ENCODE assay signal across 15 cellular contexts in genomic region chrX:141467442-141467841, GRCh38.
DNase-seq lines count a peak whose midpoint lies in the region; ATAC-seq and TF ChIP-seq lines count a peak whose summit lies in the region.
"Had no signal": no experiment of that assay in that cellular context is flagged by ENCODE, and none has a peak within 500 bp of the region (broad histone marks: within the 10 kb centered on the region; RNA-seq: fewer than 3 reads in every experiment).

No MANE protein-coding gene starts in this region.

- peak; percentile 49 for ATAC-seq in HG03159 (IDR thresholded peaks at IDR 0.05; ENCODE audit: unreplicated experiment)
- peak; percentile 81 for ATAC-seq in SK-N-SH treated with all-trans-retinoic acid at 6 μM for 48 hours
- peak; percentile 44 for ATAC-seq in foreskin keratinocyte
- ATAC-seq in HG03097 (IDR thresholded peaks at IDR 0.05; ENCODE audit: low FRiP score, unreplicated experiment), result no peak
- ATAC-seq: left cardiac atrium, psoas muscle had no signal

- H3K27me3 ChIP-seq in foreskin keratinocyte, result no peaks in the 10 kb centered on the region

- TF ChIP-seq CTCF in C4-2B (conservative IDR thresholded peaks at IDR 0.05) (peak; percentile 26), foreskin keratinocyte (conservative IDR thresholded peaks at IDR 0.05) (no peak)

- no peak for DNase-seq in foreskin keratinocyte
- DNase-seq in islet precursor cell, result no peak
- no peak for DNase-seq in substantia nigra (lab: John Stamatoyannopoulos, UW)
- no peak for DNase-seq in activated CD4-positive, alpha-beta T cell treated with anti-CD3 and anti-CD28 coated beads, Interleukin-2, amount 50 U/mL, for 48 hours
- DNase-seq: activated CD8-positive, alpha-beta memory T cell treated with anti-CD3 and anti-CD28 coated beads, Interleukin-2, amount 50 U/mL, for 48 hours; DMS153; head of caudate nucleus; left cardiac atrium; NCI-H2081 treated with DMSO at 0.1 percent for 48 hours; psoas muscle; stimulated activated CD4-positive, alpha-beta T cell treated with anti-CD3 and anti-CD28 coated beads, Interleukin-15, amount 100 ng/mL, for 24 hours had no signal

- H3K27ac ChIP-seq in C4-2B (no peak overlapping the region), foreskin keratinocyte (no peak overlapping the region), substantia nigra (ENCODE audit: low read depth, low read length, poor library complexity, severe bottlenecking) (no peak overlapping the region)
- H3K27ac ChIP-seq: psoas muscle had no signal

- peaks cover 3% of the 10 kb centered on the region for H3K4me1 ChIP-seq in foreskin keratinocyte
- H3K4me1 ChIP-seq: psoas muscle had no signal

TF ChIP-seq in SK-N-SH treated with all-trans-retinoic acid at 6 μM for 48 hours, 23 proteins besides CTCF, POLR2A, EP300 and RAD21:
- TF ChIP-seq ZFP3 (CRISPR knock-in tag; IDR thresholded peaks at IDR 0.05), result no peak
- no peak for TF ChIP-seq CSDC2 (CRISPR knock-in tag; IDR thresholded peaks at IDR 0.05)
- TF ChIP-seq ZFP30 (CRISPR knock-in tag; IDR thresholded peaks at IDR 0.05), result no peak
- no peak for TF ChIP-seq ZNF565 (CRISPR knock-in tag; conservative IDR thresholded peaks at IDR 0.05; ENCODE audit: low read depth)
- no peak for TF ChIP-seq ESRRG (CRISPR knock-in tag; IDR thresholded peaks at IDR 0.05)
- no peak for TF ChIP-seq PPARA (CRISPR knock-in tag; IDR thresholded peaks at IDR 0.05; ENCODE audit: borderline replicate concordance)
- TF ChIP-seq BACH2 (CRISPR knock-in tag; IDR thresholded peaks at IDR 0.05; ENCODE audit: borderline replicate concordance), result no peak
- TF ChIP-seq OSR1 (CRISPR knock-in tag; IDR thresholded peaks at IDR 0.05), result no peak
- no peak for TF ChIP-seq TOX (CRISPR knock-in tag; IDR thresholded peaks at IDR 0.05; ENCODE audit: borderline replicate concordance)
- TF ChIP-seq GLIS3 (CRISPR knock-in tag; IDR thresholded peaks at IDR 0.05), result no peak
- TF ChIP-seq CSRNP3 (CRISPR knock-in tag; IDR thresholded peaks at IDR 0.05), result no peak
- TF ChIP-seq TCF4 (CRISPR knock-in tag; IDR thresholded peaks at IDR 0.05; ENCODE audit: borderline replicate concordance), result no peak
- TF ChIP-seq POU6F1 (CRISPR knock-in tag; IDR thresholded peaks at IDR 0.05; ENCODE audit: borderline replicate concordance, low read depth), result no peak
- no peak for TF ChIP-seq PATZ1 (CRISPR knock-in tag; IDR thresholded peaks at IDR 0.05; ENCODE audit: borderline replicate concordance)
TF ChIP-seq in SK-N-SH treated with all-trans-retinoic acid at 6 μM for 48 hours: peak in this region for 0.
